Comparison of ENCODE assay signal across 15 cellular contexts in the genomic region with DNA sequence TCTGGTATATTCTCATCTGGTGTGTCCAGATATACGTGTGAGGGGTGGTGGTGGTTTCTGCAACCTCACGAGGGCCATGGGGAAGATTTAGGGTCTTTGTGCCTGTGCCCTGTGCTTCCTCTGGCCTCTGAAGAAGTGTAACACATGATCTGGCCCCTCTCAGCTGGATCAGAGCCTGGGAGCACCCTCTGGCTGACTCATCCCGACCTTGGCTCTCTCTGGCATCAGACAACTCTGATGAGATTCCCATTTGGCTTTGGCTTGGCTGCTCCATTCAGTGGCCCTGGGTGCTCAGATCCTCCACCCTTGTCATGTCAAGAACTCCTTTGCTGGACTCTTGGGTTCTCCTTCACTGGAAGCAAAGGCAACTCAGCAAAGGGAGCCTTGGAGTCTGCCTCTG. TPM values are rescaled to one million over a fixed set of nuclear protein-coding genes. Genes with fewer than 3 reads are reported as not detected.
A peak's percentile ranks its signal among the peaks of the same experiment; 100 is the strongest.
DNase-seq lines count a peak whose midpoint lies in the region; ATAC-seq and TF ChIP-seq lines count a peak whose summit lies in the region.
"Had no signal": no experiment of that assay in that cellular context is flagged by ENCODE, and none has a peak within 500 bp of the region (broad histone marks: within the 10 kb centered on the region; RNA-seq: fewer than 3 reads in every experiment).

No MANE protein-coding gene starts in this region.

- intact Hi-C loops in left ventricle myocardium superior (cut with micrococcal nuclease) (no loop called here), upper lobe of right lung (cut with DNase I) (no loop called here)

- H3K9me3 ChIP-seq in MG63: 0 out of 2 replicates have a peak, but pooled peaks cover 2% of the 10 kb centered on the region
- no peaks in the 10 kb centered on the region for H3K9me3 ChIP-seq in upper lobe of right lung
- no peaks in the 10 kb centered on the region for H3K9me3 ChIP-seq in tibial nerve

- H3K4me1 ChIP-seq in upper lobe of right lung: no peaks in the 10 kb centered on the region
- no peaks in the 10 kb centered on the region for H3K4me1 ChIP-seq in tibial nerve

- no peak for TF ChIP-seq POLR2A in tibial nerve (IDR thresholded peaks at IDR 0.05)

- no peak for TF ChIP-seq EP300 in tibial nerve (IDR thresholded peaks at IDR 0.05)

- H3K36me3 ChIP-seq in MG63 (no peaks in the 10 kb centered on the region), upper lobe of right lung (no peaks in the 10 kb centered on the region), tibial nerve (no peaks in the 10 kb centered on the region)

- TF ChIP-seq CTCF in fibroblast of mammary gland (conservative IDR thresholded peaks at IDR 0.05; ENCODE audit: control insufficient read depth, insufficient read depth, low read depth, low read length): no peak
- TF ChIP-seq CTCF in upper lobe of right lung (IDR thresholded peaks at IDR 0.05): no peak
- no peak for TF ChIP-seq CTCF in tibial nerve (IDR thresholded peaks at IDR 0.05)

- H3K4me3 ChIP-seq in MG63 (no peak overlapping the region), fibroblast of mammary gland (ENCODE audit: control insufficient read depth, low read depth, low read length) (no peak overlapping the region), upper lobe of right lung (no peak overlapping the region), tibial nerve (no peak overlapping the region)

- no peak overlapping the region for H3K27ac ChIP-seq in upper lobe of right lung
- H3K27ac ChIP-seq in tibial nerve: no peak overlapping the region

- DNase-seq in ELR (ENCODE audit: low read depth) (peak; percentile 19), MG63 (peak; percentile 70), fibroblast of mammary gland (ENCODE audit: low read depth) (peak; percentile 6), left ventricle myocardium superior (no peak), upper lobe of right lung (no peak), tibial nerve (ENCODE audit: low spot score in 2 of 2) (no peak)
- DNase-seq: CD4-positive, CD25-positive, alpha-beta regulatory T cell; COR-L47; KG1; NCI-H1417 treated with DMSO at 0.1 percent for 48 hours; NCI-H187 treated with DMSO at 0.1 percent for 48 hours; NCI-H345; NCI-H524 treated with DMSO at 0.1 percent for 48 hours had no signal

- H3K27me3 ChIP-seq in MG63 (no peaks in the 10 kb centered on the region), upper lobe of right lung (no peaks in the 10 kb centered on the region), tibial nerve (no peaks in the 10 kb centered on the region)

- ATAC-seq in GM18502 (IDR thresholded peaks at IDR 0.05; ENCODE audit: poor library complexity, unreplicated experiment) (no peak), left ventricle myocardium superior (no peak), upper lobe of right lung (no peak)

- WGBS in tibial nerve, 2 donors: 78 to 82% methylated on average over 3 of the region's 3 CpGs

RNA-seq across cellular contexts. Expression of gene RASSF10, which starts 45.2 kb away (rescaled TPM):
- not detected in 2 replicates for total RNA-seq in MG63 (2014; rRNA removed; shearing (Covaris generic); ENCODE audit: low replicate concordance)
- total RNA-seq in left ventricle myocardium superior (0.42 TPM), upper lobe of right lung (4.8 TPM), tibial nerve (under 1 TPM in 1 of 4 donors, not detected in 3; 0.60 TPM)
- total RNA-seq: B cell; CD4-positive, CD25-positive, alpha-beta regulatory T cell had no signal

Comparison
In these comparisons a context has a peak if more than half of its experiments do, and no peak if none do; other contexts are left out.
1. DNase-seq: peak in ELR (single experiment), MG63 (single experiment) and fibroblast of mammary gland (single experiment); none in left ventricle myocardium superior (single experiment), upper lobe of right lung (single experiment) and tibial nerve (0 of 2).